ENCODE assay signal across 1 cellular context in genomic region chr4:145933134-145933533, GRCh38.
TF ChIP-seq lines count a peak whose summit lies in the region.

No MANE protein-coding gene starts in this region.

TF ChIP-seq in GM12878, 131 proteins besides CTCF, POLR2A, EP300 and RAD21 (continued from another document):
- TF ChIP-seq E4F1 (IDR thresholded peaks at IDR 0.05; ENCODE audit: borderline replicate concordance, partially characterized antibody): no peak
- no peak for TF ChIP-seq SMC3 (IDR thresholded peaks at IDR 0.05; ENCODE audit: borderline replicate concordance, low read length)
- TF ChIP-seq RELA (IDR thresholded peaks at IDR 0.05; ENCODE audit: borderline replicate concordance, partially characterized antibody): no peak
- no peak for TF ChIP-seq TCF12 (IDR thresholded peaks at IDR 0.05; ENCODE audit: low read depth, low read length)
- no peak for TF ChIP-seq ZBTB33 (IDR thresholded peaks at IDR 0.05)
- no peak for TF ChIP-seq NFYA (IDR thresholded peaks at IDR 0.05; ENCODE audit: borderline replicate concordance, low read depth, low read length)
- TF ChIP-seq CEBPB (IDR thresholded peaks at IDR 0.05; ENCODE audit: borderline replicate concordance in 1 of 2, low read depth in 2 of 2, low read length in 2 of 2): no peak
- no peak for TF ChIP-seq SIX5 (IDR thresholded peaks at IDR 0.05; ENCODE audit: low read depth, low read length, severe bottlenecking)
- no peak for TF ChIP-seq USF1 (IDR thresholded peaks at IDR 0.05; ENCODE audit: borderline replicate concordance, extremely low read length, insufficient read depth, low read depth, low read length)
- TF ChIP-seq PAX8 (IDR thresholded peaks at IDR 0.05): no peak
- TF ChIP-seq BCLAF1 (IDR thresholded peaks at IDR 0.05): no peak
- no peak for TF ChIP-seq IRF5 (IDR thresholded peaks at IDR 0.05; ENCODE audit: borderline replicate concordance)
- no peak for TF ChIP-seq SMARCA5 (IDR thresholded peaks at IDR 0.05)
- TF ChIP-seq SRF (IDR thresholded peaks at IDR 0.05; ENCODE audit: low read depth in 2 of 2, low read length in 2 of 2): no peak
- no peak for TF ChIP-seq POLR2AphosphoS2 (IDR thresholded peaks at IDR 0.05; ENCODE audit: low read depth, low read length)
